30 cellular contexts compared by ENCODE assay signal in genomic region chr6:7921071-7921470, GRCh38.
"Had no signal": no experiment of that assay in that cellular context is flagged by ENCODE, and none has a peak within 500 bp of the region (broad histone marks: within the 10 kb centered on the region; RNA-seq: fewer than 3 reads in every experiment).

No MANE protein-coding gene starts in this region.

- H3K36me3 Mint-ChIP-seq: activated naive CD8-positive, alpha-beta T cell treated with anti-CD3 and anti-CD28 coated beads, Interleukin-2, amount 10 ng/mL, durations not matched to agents 7 days and 5 days had no signal

- H3K27me3 Mint-ChIP-seq: activated B cell treated with CpG ODN at 0.5 μM for 24 hours had no signal

- H3K4me1 Mint-ChIP-seq: activated B cell treated with CpG ODN at 0.5 μM for 24 hours; activated naive CD4-positive, alpha-beta T cell treated with anti-CD3 and anti-CD28 coated beads, Interleukin-2, amount 50 U/mL, for 24 hours; activated naive CD8-positive, alpha-beta T cell treated with anti-CD3 and anti-CD28 coated beads, Interleukin-2, amount 10 ng/mL, durations not matched to agents 7 days and 5 days; central memory CD8-positive, alpha-beta T cell had no signal

- ATAC-seq: activated CD8-positive, alpha-beta T cell treated with anti-CD3 and anti-CD28 coated beads for 36 hours had no signal

- DNase-seq: activated B cell treated with CpG ODN at 0.5 μM for 24 hours; activated CD4-positive, alpha-beta T cell treated with anti-CD3 and anti-CD28 coated beads, Interleukin-2, amount 50 U/mL, for 4 hours; activated CD4-positive, CD25-positive, alpha-beta regulatory T cell treated with anti-CD3 and anti-CD28 coated beads, Interleukin-2, amount 50 U/mL, for 72 hours; activated CD8-positive, alpha-beta T cell treated with anti-CD3 and anti-CD28 coated beads for 36 hours; activated gamma-delta T cell; activated naive CD8-positive, alpha-beta T cell treated with anti-CD3 and anti-CD28 coated beads, Interleukin-2, amount 10 ng/mL, durations not matched to agents 7 days and 5 days; activated T-cell treated with anti-CD3 and anti-CD28 coated beads, Interleukin-2, amount 50 U/mL, for 24 hours; amygdala; colonic mucosa; MM.1S; NCI-H146; NCI-H187; NCI-H2107; NCI-H2171; NCI-H510A; NCI-H526; NCI-H748 treated with DMSO at 0.1 percent for 48 hours; PC-9; SHP77; SJCRH30 had no signal

- H3K4me3 Mint-ChIP-seq: activated B cell treated with CpG ODN at 0.5 μM for 24 hours; activated CD8-positive, alpha-beta T cell treated with anti-CD3 and anti-CD28 coated beads for 36 hours; activated naive CD4-positive, alpha-beta T cell treated with anti-CD3 and anti-CD28 coated beads, Interleukin-2, amount 50 U/mL, for 24 hours; activated naive CD8-positive, alpha-beta T cell treated with anti-CD3 and anti-CD28 coated beads, Interleukin-2, amount 10 ng/mL, durations not matched to agents 7 days and 5 days; activated T-cell treated with anti-CD3 and anti-CD28 coated beads, Interleukin-2, amount 50 U/mL, for 24 hours; central memory CD8-positive, alpha-beta T cell; T-helper 1 cell treated with Interleukin-12 subunit alpha and Interleukin-12 subunit beta and Interleukin-4 antibody, amounts not matched to agents 30 μg/mL and 1 μg/mL, for 36 hours; T-helper 2 cell treated with Interferon-gamma antibody and Interleukin-4, amounts not matched to agents 5 μg/mL and 100 μg/mL, for 36 hours had no signal

- H3K27ac ChIP-seq: ascending aorta, cardiac muscle cell, colonic mucosa, KMS-11, PC-9, SJCRH30, SK-N-MC, VCaP had no signal

- H3K27ac Mint-ChIP-seq: activated B cell treated with CpG ODN at 0.5 μM for 24 hours; activated CD8-positive, alpha-beta T cell treated with anti-CD3 and anti-CD28 coated beads for 36 hours; activated naive CD4-positive, alpha-beta T cell treated with anti-CD3 and anti-CD28 coated beads, Interleukin-2, amount 50 U/mL, for 24 hours; activated naive CD8-positive, alpha-beta T cell treated with anti-CD3 and anti-CD28 coated beads, Interleukin-2, amount 10 ng/mL, durations not matched to agents 7 days and 5 days; activated T-cell treated with anti-CD3 and anti-CD28 coated beads, Interleukin-2, amount 50 U/mL, for 24 hours; activated T-helper 2 cell treated with anti-CD3 and anti-CD28 coated beads, Interferon-gamma antibody, Interleukin-2, Interleukin-4, amounts not matched to agents 10 μg/mL and 5 μg/mL and 100 μg/mL, durations not matched to agents 14 hours and 24 hours and 36 hours; T-helper 1 cell treated with Interleukin-12 subunit alpha and Interleukin-12 subunit beta and Interleukin-4 antibody, amounts not matched to agents 30 μg/mL and 1 μg/mL, for 36 hours; T-helper 2 cell treated with Interferon-gamma antibody and Interleukin-4, amounts not matched to agents 5 μg/mL and 100 μg/mL, for 36 hours had no signal

- H3K9me3 Mint-ChIP-seq: central memory CD8-positive, alpha-beta T cell had no signal
